20 cellular contexts compared by ENCODE assay signal in genomic region chr7:140041626-140042385, GRCh38. TPM values are rescaled to one million over a fixed set of nuclear protein-coding genes. Genes with fewer than 3 reads are reported as not detected.
DNase-seq lines count a peak whose midpoint lies in the region; ATAC-seq and TF ChIP-seq lines count a peak whose summit lies in the region.
"Had no signal": no experiment of that assay in that cellular context is flagged by ENCODE, and none has a peak within 500 bp of the region (broad histone marks: within the 10 kb centered on the region; RNA-seq: fewer than 3 reads in every experiment).

No MANE protein-coding gene starts in this region.

- TF ChIP-seq CTCF in AG04450 (IDR thresholded peaks at IDR 0.05; ENCODE audit: low read depth, low read length) = no peak
- no peak for TF ChIP-seq CTCF in IMR-90 (conservative IDR thresholded peaks at IDR 0.05; ENCODE audit: low read depth, low read length)
- TF ChIP-seq CTCF in fibroblast of the aortic adventitia (IDR thresholded peaks at IDR 0.05; ENCODE audit: insufficient read depth, low read length) = no peak

- H3K27ac ChIP-seq in AG04450 (ENCODE audit: low read depth, low read length) (peak overlapping the region; percentile 21), IMR-90 (ENCODE audit: insufficient read depth, low read length) (no peak overlapping the region), caudate nucleus (ENCODE audit: low read depth, low read length) (no peak overlapping the region)
- H3K27ac ChIP-seq in CD8-positive, alpha-beta memory T cell (ENCODE audit: low read depth, low read length) = no peak overlapping the region
- H3K27ac ChIP-seq: breast epithelium, parathyroid adenoma, thyroid gland had no signal

- H3K9me3 ChIP-seq in AG04450 (ENCODE audit: control insufficient read depth, insufficient read depth, low read length) = no peaks in the 10 kb centered on the region
- H3K9me3 ChIP-seq in IMR-90 (ENCODE audit: control insufficient read depth, insufficient read depth, low read length) = no peaks in the 10 kb centered on the region
- H3K9me3 ChIP-seq in adipocyte (ENCODE audit: control insufficient read depth, low read length) = no peaks in the 10 kb centered on the region
- no peaks in the 10 kb centered on the region for H3K9me3 ChIP-seq in CD8-positive, alpha-beta memory T cell (ENCODE audit: low read length)
- H3K9me3 ChIP-seq: breast epithelium, thyroid gland had no signal

- TF ChIP-seq POLR2A in IMR-90 (IDR thresholded peaks at IDR 0.05; ENCODE audit: low read depth, low read length) = no peak

- H3K27ac Mint-ChIP-seq in CD8-positive, alpha-beta memory T cell = peak overlapping the region in 3 of 8 donors; percentile 47 to 68 (median 55)
- H3K27ac Mint-ChIP-seq: activated CD4-positive, alpha-beta T cell treated with anti-CD3 and anti-CD28 coated beads, Interleukin-2, amount 10 ng/mL, durations not matched to agents 24 days and 14 days; endodermal cell; IgD-negative memory B cell; natural killer cell treated with Interleukin-12 subunit alpha and Interleukin-12 subunit beta and Interleukin-15 and Interleukin-18, amount 100 ng/mL, for 72 hours had no signal

- DNase-seq in AG04450 (ENCODE audit: low read depth, low spot score) (no peak), IMR-90 (peak; percentile 49), adipocyte (ENCODE audit: low read depth) (peak; percentile 54), fibroblast of the aortic adventitia (ENCODE audit: low read depth) (peak; percentile 64), caudate nucleus (lab: John Stamatoyannopoulos, UW) (no peak)
- DNase-seq in activated naive CD4-positive, alpha-beta T cell treated with Interleukin-2 at 50 U/mL for 16 hours = no peak
- DNase-seq in CD8-positive, alpha-beta memory T cell = no peak
- DNase-seq: activated CD4-positive, alpha-beta T cell treated with anti-CD3 and anti-CD28 coated beads, Interleukin-2, amount 10 ng/mL, durations not matched to agents 24 days and 14 days; activated effector memory CD4-positive, alpha-beta T cell treated with anti-CD3 and anti-CD28 coated beads, Interleukin-2, amount 50 U/mL, for 16 hours; cortex of kidney; endodermal cell; NCI-H510A; right cardiac atrium; stimulated activated naive CD8-positive, alpha-beta T cell treated with anti-CD3 and anti-CD28 coated beads, Interleukin-15, Interleukin-2, amounts not matched to agents 100 U/mL and 50 U/mL, for 24 hours; thyroid gland had no signal

- H3K27me3 ChIP-seq in AG04450 (ENCODE audit: control insufficient read depth, insufficient read depth, low read length) (no peaks in the 10 kb centered on the region), IMR-90 (ENCODE audit: control insufficient read depth, insufficient read depth, low read length) (no peaks in the 10 kb centered on the region), adipocyte (replicated peaks; ENCODE audit: control insufficient read depth, insufficient read depth, low read length) (no peaks in the 10 kb centered on the region)
- no peaks in the 10 kb centered on the region for H3K27me3 ChIP-seq in CD8-positive, alpha-beta memory T cell (ENCODE audit: insufficient read depth, low read length, poor library complexity, severe bottlenecking)
- H3K27me3 ChIP-seq: breast epithelium, thyroid gland had no signal

- no peak overlapping the region for H2AK9ac ChIP-seq in IMR-90 (replicated peaks; ENCODE audit: low read depth, low read length, poor library complexity)

- H3K14ac ChIP-seq in IMR-90 (replicated peaks; ENCODE audit: low read depth, low read length) = no peak overlapping the region; the same call in 1 of the 2 replicates

- BruUV-seq in IMR-90 (replicated peaks; lab: Mats Ljungman, UMichigan) = no TSS peak

- H3K23ac ChIP-seq in IMR-90 (ENCODE audit: low read depth, low read length) = no peak overlapping the region

- intact Hi-C loops in IMR-90 (cut with micrococcal nuclease) = no loop called here

- no peaks in the 10 kb centered on the region for H3K9me3 Mint-ChIP-seq in CD8-positive, alpha-beta memory T cell
- H3K9me3 Mint-ChIP-seq: activated CD4-positive, alpha-beta T cell treated with anti-CD3 and anti-CD28 coated beads, Interleukin-2, amount 10 ng/mL, durations not matched to agents 24 days and 14 days; endodermal cell; IgD-negative memory B cell; natural killer cell treated with Interleukin-12 subunit alpha and Interleukin-12 subunit beta and Interleukin-15 and Interleukin-18, amount 100 ng/mL, for 72 hours had no signal

- POLR2A ChIA-PET in AG04450 (lab: Yijun Ruan, JAX) = interaction anchor here (0.6 kb wide), 1 partner anchor 10 kb away, joined by 5 read pairs; no protein-coding TSS in a partner anchor
- POLR2A ChIA-PET in IMR-90 (lab: Charles Lee; ENCODE audit: unreplicated experiment) = no interaction called here
- POLR2A ChIA-PET in CD8-positive, alpha-beta memory T cell (lab: Charles Lee) = no interaction called here

- no peaks in the 10 kb centered on the region for H3K27me3 Mint-ChIP-seq in CD8-positive, alpha-beta memory T cell
- H3K27me3 Mint-ChIP-seq: activated CD4-positive, alpha-beta T cell treated with anti-CD3 and anti-CD28 coated beads, Interleukin-2, amount 10 ng/mL, durations not matched to agents 24 days and 14 days; IgD-negative memory B cell; natural killer cell treated with Interleukin-12 subunit alpha and Interleukin-12 subunit beta and Interleukin-15 and Interleukin-18, amount 100 ng/mL, for 72 hours had no signal

- no peak overlapping the region for H3K4me3 Mint-ChIP-seq in CD8-positive, alpha-beta memory T cell
- H3K4me3 Mint-ChIP-seq: activated CD4-positive, alpha-beta T cell treated with anti-CD3 and anti-CD28 coated beads, Interleukin-2, amount 10 ng/mL, durations not matched to agents 24 days and 14 days; endodermal cell; IgD-negative memory B cell; natural killer cell treated with Interleukin-12 subunit alpha and Interleukin-12 subunit beta and Interleukin-15 and Interleukin-18, amount 100 ng/mL, for 72 hours had no signal

- H3K4me1 ChIP-seq in IMR-90 (ENCODE audit: control insufficient read depth, insufficient read depth, low read length) (peaks cover 6% of the 10 kb centered on the region; the same call in 1 of the 2 replicates), adipocyte (ENCODE audit: control insufficient read depth, insufficient read depth, low read length) (peaks cover 8% of the 10 kb centered on the region)
- peaks cover 1% of the 10 kb centered on the region for H3K4me1 ChIP-seq in CD8-positive, alpha-beta memory T cell (ENCODE audit: insufficient read depth, low read length)
- H3K4me1 ChIP-seq: breast epithelium, parathyroid adenoma, thyroid gland had no signal

- ATAC-seq in IMR-90 (ENCODE audit: low read depth) (no peak), HG02678 (IDR thresholded peaks at IDR 0.05; ENCODE audit: unreplicated experiment) (no peak)
- ATAC-seq: natural killer cell treated with Interleukin-12 subunit alpha and Interleukin-12 subunit beta and Interleukin-15 and Interleukin-18, amount 100 ng/mL, for 72 hours; right cardiac atrium; stimulated activated naive CD8-positive, alpha-beta T cell treated with anti-CD3 and anti-CD28 coated beads, Interleukin-15, Interleukin-2, amounts not matched to agents 100 U/mL and 50 U/mL, for 24 hours had no signal

- H2BK20ac ChIP-seq in IMR-90 (ENCODE audit: low read depth, low read length) = no peak overlapping the region

- 0 out of 2 replicates have a peak, but pooled peaks cover 4% of the 10 kb centered on the region for H3K9me1 ChIP-seq in IMR-90 (ENCODE audit: insufficient read depth, low read length)

- H3K56ac ChIP-seq in IMR-90 (ENCODE audit: extremely low read depth, insufficient read depth, low read length) = no peak overlapping the region

- H4K8ac ChIP-seq in IMR-90 (ENCODE audit: low read depth in 2 of 2, low read length in 2 of 2) = no peak overlapping the region

- H3K36me3 Mint-ChIP-seq in CD8-positive, alpha-beta memory T cell = peaks cover 12 to 95% (median 40%) of the 10 kb centered on the region in 3 donors

- CTCF ChIA-PET in AG04450 (lab: Charles Lee) = no interaction called here
- CTCF ChIA-PET in IMR-90 (lab: Yijun Ruan, JAX) = interaction anchor here (0.6 kb wide), 1 partner anchor 36 kb away, joined by 3 read pairs; no protein-coding TSS in a partner anchor
- CTCF ChIA-PET in CD8-positive, alpha-beta memory T cell (lab: Charles Lee) = no interaction called here

- H2BK15ac ChIP-seq in IMR-90 (ENCODE audit: low read depth, low read length) = no peak overlapping the region

- H3K4ac ChIP-seq in IMR-90 (ENCODE audit: low read depth, low read length) = no peak overlapping the region

- H3K9ac ChIP-seq in IMR-90 (ENCODE audit: low read depth, low read length) = no peak overlapping the region
- H3K9ac ChIP-seq in adipocyte (ENCODE audit: low read length) = no peak overlapping the region
- H3K9ac ChIP-seq: parathyroid adenoma had no signal

- dilution Hi-C loops in IMR-90 (cut with HindIII; ENCODE audit: low sequenced_read_pairs, unreplicated experiment) = no loop called here

- no peak overlapping the region for H2AFZ ChIP-seq in IMR-90 (replicated peaks; ENCODE audit: low read length, poor library complexity)
- H2AFZ ChIP-seq: parathyroid adenoma had no signal

- H3K4me1 Mint-ChIP-seq in CD8-positive, alpha-beta memory T cell = peaks cover 15 to 25% (median 16%) of the 10 kb centered on the region in 3 donors

- H3K18ac ChIP-seq in IMR-90 (ENCODE audit: low read depth, low read length) = no peak overlapping the region

- H2BK120ac ChIP-seq in IMR-90 (ENCODE audit: low read depth, low read length) = no peak overlapping the region

- H4K20me1 ChIP-seq in IMR-90 (ENCODE audit: insufficient read depth, low read length) = no peaks in the 10 kb centered on the region

- peaks cover 13% of the 10 kb centered on the region for H3K36me3 ChIP-seq in IMR-90 (ENCODE audit: control insufficient read depth, insufficient read depth, low read length)
- peaks cover 15% of the 10 kb centered on the region for H3K36me3 ChIP-seq in adipocyte (ENCODE audit: control insufficient read depth, insufficient read depth, low read length, severe bottlenecking)
- peaks cover 24% of the 10 kb centered on the region for H3K36me3 ChIP-seq in CD8-positive, alpha-beta memory T cell (ENCODE audit: insufficient read depth, low read length)

- H4K5ac ChIP-seq in IMR-90 (ENCODE audit: low read depth, low read length) = no peak overlapping the region

- 100% methylated on average over 1 of the region's 12 CpGs; no CpG with 5 or more reads in 1 of the 2 experiments for WGBS in IMR-90 (ENCODE audit: extremely low coverage in 2 of 2, insufficient read length in 1 of 2), 2 experiments

- H3K4me3 ChIP-seq in AG04450 (ENCODE audit: low read depth, low read length) = no peak overlapping the region
- H3K4me3 ChIP-seq in IMR-90 (ENCODE audit: insufficient read depth, low read depth, low read length) = no peak overlapping the region
- H3K4me3 ChIP-seq in adipocyte (ENCODE audit: low read length) = no peak overlapping the region
- H3K4me3 ChIP-seq in fibroblast of the aortic adventitia (ENCODE audit: low read depth, low read length) = no peak overlapping the region
- H3K4me3 ChIP-seq in CD8-positive, alpha-beta memory T cell (ENCODE audit: low read length) = no peak overlapping the region
- H3K4me3 ChIP-seq: breast epithelium, thyroid gland had no signal

- H2AK5ac ChIP-seq in IMR-90 (ENCODE audit: low read depth, low read length) = no peak overlapping the region

- no peak overlapping the region for H2BK5ac ChIP-seq in IMR-90 (ENCODE audit: low read depth, low read length, poor library complexity, severe bottlenecking)

- no peak overlapping the region for H3K4me2 ChIP-seq in IMR-90 (ENCODE audit: low read depth, low read length)

- H4K91ac ChIP-seq in IMR-90 (ENCODE audit: insufficient read depth, low read depth, low read length) = no peak overlapping the region

- in situ Hi-C loops in IMR-90 (cut with MboI; ENCODE audit: low sequenced_read_pairs) = no loop called here

- peaks cover 0 to 2% of the 10 kb centered on the region in 2 experiments; a peak in 1 of 4 replicates for H3K79me1 ChIP-seq in IMR-90 (ENCODE audit: low read depth in 1 of 2, low read length in 2 of 2)

- no peak for TF ChIP-seq RAD21 in IMR-90 (IDR thresholded peaks at IDR 0.05; ENCODE audit: low read length)

RNA-seq across cellular contexts. Expression of gene PARP12, which starts 20.9 kb away (rescaled TPM):
- polyA plus RNA-seq in AG04450 (2011; rRNA removed) = 17.1 and 18.0 TPM in 2 replicates
- 19.3 and 31.8 TPM in 2 replicates for polyA minus RNA-seq in AG04450 (2011; rRNA and poly(A)+ RNA removed)
- 6.9 and 7.2 TPM in 2 replicates for total RNA-seq in IMR-90 (2012; rRNA removed)
- 11.3 and 14.0 TPM in 2 replicates for polyA plus RNA-seq in IMR-90 (2012; rRNA removed)
- polyA plus RNA-seq in IMR-90 (2012; cell fraction: cytosol; rRNA removed) = 12.1 and 12.8 TPM in 2 replicates
- polyA plus RNA-seq in IMR-90 (2012; cell fraction: nucleus; rRNA removed; ENCODE audit: low replicate concordance) = 25.9 and 32.5 TPM in 2 replicates
- total RNA-seq in fibroblast of the aortic adventitia (ENCODE audit: low replicate concordance) = 14.0 and 16.4 TPM in 2 replicates
- total RNA-seq in CD8-positive, alpha-beta memory T cell = 10 to 100 TPM; 24.7 to 27.9 TPM
- polyA plus RNA-seq in CD8-positive, alpha-beta memory T cell = 34.0 TPM

Comparison
In these comparisons a context has a peak if more than half of its experiments do, and no peak if none do; other contexts are left out.
1. DNase-seq: peak in IMR-90 (single experiment), adipocyte (single experiment) and fibroblast of the aortic adventitia (single experiment); none in AG04450 (single experiment), caudate nucleus (0 of 61), activated naive CD4-positive, alpha-beta T cell treated with Interleukin-2 at 50 U/mL for 16 hours (single experiment) and CD8-positive, alpha-beta memory T cell (0 of 5).